Comparison of ENCODE assay signal across 8 cellular contexts in genomic region chr6:5997420-5998093, GRCh38. TPM values are rescaled to one million over a fixed set of nuclear protein-coding genes. Genes with fewer than 3 reads are reported as not detected.
DNase-seq lines count a peak whose midpoint lies in the region; ATAC-seq and TF ChIP-seq lines count a peak whose summit lies in the region.

No MANE protein-coding gene starts in this region.

- DNase-seq in GM06990 (ENCODE audit: extremely low read depth, insufficient read length) (no peak), NCI-H1105 treated with DMSO at 0.1 percent for 48 hours (lab: John Stamatoyannopoulos, UW) (peak; percentile 60), mammary epithelial cell (peak; percentile 41), lower lobe of right lung (peak; percentile 68), GM19240 (ENCODE audit: insufficient read length, low spot score) (no peak), occipital lobe (lab: John Stamatoyannopoulos, UW) (no peak)

- no TSS peak for BruUV-seq in mammary epithelial cell (replicated peaks; lab: Mats Ljungman, UMichigan)

- CTCF ChIA-PET in mammary epithelial cell (lab: Charles Lee; ENCODE audit: low non-redundant PET): no interaction called here

- H3K9ac ChIP-seq in mammary epithelial cell (ENCODE audit: insufficient read depth, low read length): no peak overlapping the region

- peak overlapping the region; percentile 46 for H3K4me3 ChIP-seq in GM06990 (replicated peaks; ENCODE audit: low read depth, low read length)
- H3K4me3 ChIP-seq in mammary epithelial cell (replicated peaks in 1 of 3; ENCODE audit: insufficient read depth in 1 of 3, low read depth in 2 of 3, low read length in 3 of 3): no peak overlapping the region
- peak overlapping the region; percentile 59 for H3K4me3 ChIP-seq in lower lobe of right lung
- peak overlapping the region; percentile 30 for H3K4me3 ChIP-seq in urinary bladder (ENCODE audit: low read depth, low read length)

- intact Hi-C loops in mammary epithelial cell (cut with micrococcal nuclease) (loop anchor here (2.0 to 5.0 kb wide), 2 partner anchors 29 to 525 kb away; no protein-coding TSS in a partner anchor), lower lobe of right lung (cut with DNase I) (no loop called here)

- WGBS in mammary epithelial cell (ENCODE audit: low coverage, missing lambda C conversion rate): 29% methylated on average over 14 of the region's 23 CpGs
- 14% methylated on average over 23 of the region's 23 CpGs for WGBS in urinary bladder

- TF ChIP-seq CTCF in GM06990 (IDR thresholded peaks at IDR 0.05; ENCODE audit: insufficient read depth, low read length, poor library complexity, severe bottlenecking): no peak
- no peak for TF ChIP-seq CTCF in mammary epithelial cell (conservative IDR thresholded peaks at IDR 0.05 in 1 of 2, IDR thresholded peaks at IDR 0.05 in 1 of 2; ENCODE audit: extremely low read depth in 1 of 2, insufficient read depth in 1 of 2, low read depth in 1 of 2, low read length in 2 of 2)
- TF ChIP-seq CTCF in lower lobe of right lung (IDR thresholded peaks at IDR 0.05): no peak

- H3K4me2 ChIP-seq in mammary epithelial cell (ENCODE audit: insufficient read depth, low read depth, low read length): peak overlapping the region; percentile 59

- H3K27me3 ChIP-seq in GM06990 (replicated peaks; ENCODE audit: control insufficient read depth, insufficient read depth, low read length): no peaks in the 10 kb centered on the region; the same call in none of the 2 replicates
- H3K27me3 ChIP-seq in mammary epithelial cell (ENCODE audit: insufficient read depth, low read length): peaks cover 63% of the 10 kb centered on the region
- H3K27me3 ChIP-seq in lower lobe of right lung (ENCODE audit: low read depth): peaks cover 99% of the 10 kb centered on the region

- in situ Hi-C loops in mammary epithelial cell (cut with MboI; ENCODE audit: low sequenced_read_pairs in 2 of 2): no loop called here

- no peaks in the 10 kb centered on the region for H4K20me1 ChIP-seq in mammary epithelial cell (ENCODE audit: insufficient read depth, low read length)

- H3K36me3 ChIP-seq in GM06990 (ENCODE audit: control insufficient read depth, insufficient read depth, low read length) (no peaks in the 10 kb centered on the region; the same call in 1 of the 2 replicates), mammary epithelial cell (ENCODE audit: insufficient read depth, low read length) (no peaks in the 10 kb centered on the region), lower lobe of right lung (no peaks in the 10 kb centered on the region), urinary bladder (ENCODE audit: insufficient read depth) (no peaks in the 10 kb centered on the region)

- ATAC-seq in lower lobe of right lung (peak; percentile 52 to 54), GM21576 (IDR thresholded peaks at IDR 0.05; ENCODE audit: unreplicated experiment) (no peak)

- H3K9me3 ChIP-seq in mammary epithelial cell (replicated peaks; ENCODE audit: insufficient read depth, low read length): peaks cover 18% of the 10 kb centered on the region
- H3K9me3 ChIP-seq in lower lobe of right lung: no peaks in the 10 kb centered on the region

- peaks cover 14% of the 10 kb centered on the region for H3K4me1 ChIP-seq in mammary epithelial cell (ENCODE audit: insufficient read depth, low read length)
- peaks cover 41% of the 10 kb centered on the region for H3K4me1 ChIP-seq in lower lobe of right lung
- H3K4me1 ChIP-seq in urinary bladder (ENCODE audit: insufficient read depth): no peaks in the 10 kb centered on the region

- dilution Hi-C loops in mammary epithelial cell (cut with HindIII; ENCODE audit: low sequenced_read_pairs): no loop called here

- no peaks in the 10 kb centered on the region for H3K79me2 ChIP-seq in mammary epithelial cell (ENCODE audit: insufficient read depth, low read length)

- no peak overlapping the region for H3K27ac ChIP-seq in mammary epithelial cell (ENCODE audit: insufficient read depth, low read depth, low read length)
- H3K27ac ChIP-seq in lower lobe of right lung: peak overlapping the region; percentile 76
- no peak overlapping the region for H3K27ac ChIP-seq in urinary bladder (ENCODE audit: low read depth)

- peak overlapping the region; percentile 54 for H2AFZ ChIP-seq in mammary epithelial cell (ENCODE audit: low read depth, low read length)

RNA-seq across cellular contexts. Expression of gene NRN1, which starts 9.2 kb away (rescaled TPM):
- total RNA-seq in mammary epithelial cell (1 to 10 TPM in 1 of 2 donors, under 1 TPM in 1; 0.17 to 4.2 TPM), lower lobe of right lung (15.0 TPM), urinary bladder (4.5 TPM), occipital lobe (17.9 TPM)
- polyA plus RNA-seq in mammary epithelial cell (not detected), urinary bladder (22.7 TPM)
- not detected for polyA minus RNA-seq in mammary epithelial cell

Comparison
In these comparisons a context has a peak if more than half of its experiments do, and no peak if none do; other contexts are left out.
1. DNase-seq: peak in NCI-H1105 treated with DMSO at 0.1 percent for 48 hours (single experiment), mammary epithelial cell (single experiment) and lower lobe of right lung (single experiment); none in GM06990 (single experiment), GM19240 (single experiment) and occipital lobe (single experiment).
2. H3K4me3 ChIP-seq: peak in GM06990 (single experiment), lower lobe of right lung (single experiment) and urinary bladder (single experiment); none in mammary epithelial cell (0 of 3).